In the genomic region with DNA sequence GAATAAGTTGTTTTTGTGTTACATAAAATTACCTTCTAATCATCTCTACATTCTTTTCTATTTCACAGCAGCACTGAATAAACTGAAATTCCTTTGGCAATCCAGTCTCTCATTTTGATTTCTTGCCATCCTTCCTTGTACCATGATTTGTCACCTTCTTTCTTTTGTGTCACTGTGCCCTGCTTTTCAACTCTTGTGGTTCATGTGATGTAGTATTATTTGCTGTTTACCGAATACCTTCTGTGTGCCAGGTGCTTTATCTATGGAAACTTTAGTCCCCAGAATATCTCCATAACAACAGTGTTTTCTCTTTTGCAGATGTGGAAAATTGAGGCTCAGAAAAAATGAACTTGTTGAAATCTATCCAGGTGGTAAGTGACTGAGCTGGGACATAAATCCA, we compare ENCODE assay signal across 27 cellular contexts.
"Had no signal": no experiment of that assay in that cellular context is flagged by ENCODE, and none has a peak within 500 bp of the region (broad histone marks: within the 10 kb centered on the region; RNA-seq: fewer than 3 reads in every experiment).

No MANE protein-coding gene starts in this region.

- H3K4me1 ChIP-seq: left lung, lower lobe of right lung, pancreas, prostate gland, right lobe of liver, tibial nerve, uterus had no signal

- H3K4me1 Mint-ChIP-seq: immature natural killer cell; nephron; neural crest cell; stimulated activated memory B cell treated with anti-CD40 and anti-IgM and Interleukin-4, amounts not matched to agents 10 μg/mL and 1 μg/mL and 100 μg/mL, for 72 hours; stimulated activated naive CD8-positive, alpha-beta T cell treated with anti-CD3 and anti-CD28 coated beads, Interleukin-15, amount 100 ng/mL, for 72 hours had no signal

- H3K27ac ChIP-seq: left lung, lower lobe of right lung, pancreas, prostate gland, right lobe of liver, tibial nerve, uterus had no signal

- H3K4me3 ChIP-seq: left lung, lower lobe of right lung, pancreas, prostate gland, right lobe of liver, smooth muscle cell, tibial nerve, uterus had no signal

- H3K4me3 Mint-ChIP-seq: immature natural killer cell; naive thymus-derived CD8-positive, alpha-beta T cell; nephron; neural crest cell; stimulated activated memory B cell treated with anti-CD40 and anti-IgM and Interleukin-4, amounts not matched to agents 10 μg/mL and 1 μg/mL and 100 μg/mL, for 72 hours; stimulated activated naive CD8-positive, alpha-beta T cell treated with anti-CD3 and anti-CD28 coated beads, Interleukin-15, amount 100 ng/mL, for 72 hours; type B pancreatic cell had no signal

- H3K9me3 Mint-ChIP-seq: neural crest cell; stimulated activated memory B cell treated with anti-CD40 and anti-IgM and Interleukin-4, amounts not matched to agents 10 μg/mL and 1 μg/mL and 100 μg/mL, for 72 hours; stimulated activated naive CD8-positive, alpha-beta T cell treated with anti-CD3 and anti-CD28 coated beads, Interleukin-15, amount 100 ng/mL, for 72 hours; type B pancreatic cell had no signal

- H3K36me3 Mint-ChIP-seq: immature natural killer cell; naive thymus-derived CD8-positive, alpha-beta T cell; stimulated activated memory B cell treated with anti-CD40 and anti-IgM and Interleukin-4, amounts not matched to agents 10 μg/mL and 1 μg/mL and 100 μg/mL, for 72 hours; type B pancreatic cell had no signal

- H3K27me3 ChIP-seq: left lung, pancreas, right lobe of liver, tibial nerve, uterus had no signal

- H3K27ac Mint-ChIP-seq: immature natural killer cell; naive thymus-derived CD8-positive, alpha-beta T cell; nephron; stimulated activated memory B cell treated with anti-CD40 and anti-IgM and Interleukin-4, amounts not matched to agents 10 μg/mL and 1 μg/mL and 100 μg/mL, for 72 hours; stimulated activated naive CD8-positive, alpha-beta T cell treated with anti-CD3 and anti-CD28 coated beads, Interleukin-15, amount 100 ng/mL, for 72 hours; type B pancreatic cell had no signal

- H3K36me3 ChIP-seq: left lung, lower lobe of right lung, pancreas, prostate gland, right lobe of liver, tibial nerve, uterus had no signal

- ATAC-seq: left colon; left lung; lower lobe of right lung; naive thymus-derived CD8-positive, alpha-beta T cell; pancreas; right lobe of liver; stimulated activated memory B cell treated with anti-CD40 and anti-IgM and Interleukin-4, amounts not matched to agents 10 μg/mL and 1 μg/mL and 100 μg/mL, for 72 hours; stimulated activated naive CD8-positive, alpha-beta T cell treated with anti-CD3 and anti-CD28 coated beads, Interleukin-15, amount 100 ng/mL, for 72 hours had no signal

- DNase-seq: immature natural killer cell; kidney; left colon; left lung; lower lobe of right lung; mammary epithelial cell; mesenchymal stem cell; naive thymus-derived CD8-positive, alpha-beta T cell; nucleus accumbens; pancreas; posterior cingulate gyrus; right lobe of liver; stimulated activated CD4-positive, alpha-beta T cell treated with anti-CD3 and anti-CD28 coated beads, Interleukin-1b, Interleukin-23, amount 100 ng/mL, for 48 hours; stimulated activated CD4-positive, alpha-beta T cell treated with anti-CD3 and anti-CD28 coated beads, Interleukin-2, amount 100 ng/mL, for 48 hours; stimulated activated CD4-positive, alpha-beta T cell treated with anti-CD3 and anti-CD28 coated beads, Interleukin-4, amount 100 ng/mL, for 4 hours; stimulated activated CD8-positive, alpha-beta memory T cell treated with anti-CD3 and anti-CD28 coated beads, Interleukin-4, amount 100 ng/mL, for 48 hours; stimulated activated naive CD4-positive, alpha-beta T cell treated with Interleukin-2 at 50 U/mL for 16 hours; stimulated activated naive CD8-positive, alpha-beta T cell treated with anti-CD3 and anti-CD28 coated beads, Interleukin-15, amount 100 ng/mL, for 72 hours; substantia nigra; uterus had no signal

- H3K9me3 ChIP-seq: left lung, lower lobe of right lung, pancreas, prostate gland, right lobe of liver, tibial nerve, uterus had no signal
